ENCODE assay signal across 26 cellular contexts in genomic region chr1:165886988-165887387, GRCh38. TPM values are rescaled to one million over a fixed set of nuclear protein-coding genes. Genes with fewer than 3 reads are reported as not detected.
DNase-seq lines count a peak whose midpoint lies in the region; ATAC-seq and TF ChIP-seq lines count a peak whose summit lies in the region.
"Had no signal": no experiment of that assay in that cellular context is flagged by ENCODE, and none has a peak within 500 bp of the region (broad histone marks: within the 10 kb centered on the region; RNA-seq: fewer than 3 reads in every experiment).

No MANE protein-coding gene starts in this region.

- WGBS in trophoblast cell (ENCODE audit: extremely low coverage, insufficient coverage, insufficient read length), result no CpG with 5 or more reads among the region's 2 CpGs

- no peak overlapping the region for H2BK5ac ChIP-seq in trophoblast cell (ENCODE audit: low read depth, low read length, poor library complexity)

- H3K27me3 Mint-ChIP-seq in Calu3 (ENCODE audit: unreplicated experiment), result no peaks in the 10 kb centered on the region
- H3K27me3 Mint-ChIP-seq: activated CD4-positive, alpha-beta T cell treated with anti-CD3 and anti-CD28 coated beads for 36 hours; stimulated activated naive CD8-positive, alpha-beta T cell treated with anti-CD3 and anti-CD28 coated beads, Interleukin-15, amount 100 ng/mL, for 72 hours had no signal

- H3K23ac ChIP-seq in trophoblast cell (ENCODE audit: low read length), result no peak overlapping the region

- H3K36me3 ChIP-seq in MM.1S (replicated peaks; ENCODE audit: insufficient read depth, low read length) (no peaks in the 10 kb centered on the region), trophoblast cell (ENCODE audit: control insufficient read depth in 1 of 2, insufficient read depth in 2 of 2, low read length in 2 of 2) (peaks cover 0 to 5% of the 10 kb centered on the region in 2 experiments)
- H3K36me3 ChIP-seq: thyroid gland had no signal

- no peak overlapping the region for H2BK120ac ChIP-seq in trophoblast cell (ENCODE audit: insufficient read depth, low read length, poor library complexity)

- no peak overlapping the region for H2BK12ac ChIP-seq in trophoblast cell (ENCODE audit: low read length)

- H3K27me3 ChIP-seq in MM.1S (replicated peaks; ENCODE audit: insufficient read depth, low read length), result no peaks in the 10 kb centered on the region
- H3K27me3 ChIP-seq in trophoblast cell (ENCODE audit: insufficient read depth, low read length), result no peaks in the 10 kb centered on the region
- H3K27me3 ChIP-seq: BLaER1, heart left ventricle, thyroid gland had no signal

- intact Hi-C loops in Calu3 (cut with micrococcal nuclease; ENCODE audit: unreplicated experiment) (loop anchor here (1.0 kb wide), 1 partner anchor 58 kb away; no protein-coding TSS in a partner anchor), left ventricle myocardium superior (cut with micrococcal nuclease) (no loop called here)

- no peak overlapping the region for H4K8ac ChIP-seq in trophoblast cell (ENCODE audit: low read depth, low read length)

- H3K27ac Mint-ChIP-seq in Calu3 (ENCODE audit: unreplicated experiment), result peak overlapping the region; percentile 83
- H3K27ac Mint-ChIP-seq: activated CD4-positive, alpha-beta T cell treated with anti-CD3 and anti-CD28 coated beads for 36 hours; stimulated activated naive CD8-positive, alpha-beta T cell treated with anti-CD3 and anti-CD28 coated beads, Interleukin-15, amount 100 ng/mL, for 72 hours had no signal

- no peak for ATAC-seq in left ventricle myocardium superior
- ATAC-seq: activated CD4-positive, alpha-beta T cell treated with anti-CD3 and anti-CD28 coated beads for 36 hours; HCT116; heart left ventricle; Right ventricle myocardium inferior; stimulated activated naive CD8-positive, alpha-beta T cell treated with anti-CD3 and anti-CD28 coated beads, Interleukin-15, amount 100 ng/mL, for 72 hours had no signal

- H3K9me2 ChIP-seq in MM.1S (replicated peaks; ENCODE audit: insufficient read depth, low read length), result no peaks in the 10 kb centered on the region

- no peak overlapping the region for H4K12ac ChIP-seq in trophoblast cell (ENCODE audit: low read depth, low read length)

- no peak overlapping the region for H3K18ac ChIP-seq in trophoblast cell (ENCODE audit: low read length)

- DNase-seq in Calu3, result no peak
- DNase-seq in MM.1S, result no peak
- DNase-seq in epithelial cell of proximal tubule (ENCODE audit: low read depth), result peak; percentile 58
- no peak for DNase-seq in trophoblast cell
- no peak for DNase-seq in stimulated activated naive CD4-positive, alpha-beta T cell treated with Interleukin-2 at 50 U/mL for 16 hours (lab: John Stamatoyannopoulos, UW)
- no peak for DNase-seq in hippocampal formation (lab: John Stamatoyannopoulos, UW)
- no peak for DNase-seq in left ventricle myocardium superior
- DNase-seq: activated CD4-positive, alpha-beta T cell treated with anti-CD3 and anti-CD28 coated beads for 36 hours; activated naive CD4-positive, alpha-beta T cell treated with Interleukin-2 at 50 U/mL for 16 hours; activated T-cell treated with anti-CD3 and anti-CD28 coated beads, Interleukin-2, amount 50 U/mL, for 48 hours; COR-L47; DMS79; effector CD4-positive, alpha-beta T cell; heart left ventricle; KG1; mesendoderm; NCI-H1436; NCI-H2081 treated with DMSO at 0.1 percent for 48 hours; NCI-H226; NCI-H748 treated with DMSO at 0.1 percent for 48 hours; OCI-M1; stimulated activated naive CD8-positive, alpha-beta T cell treated with anti-CD3 and anti-CD28 coated beads, Interleukin-15, amount 100 ng/mL, for 72 hours; thyroid gland had no signal

- peaks cover 66% of the 10 kb centered on the region for H3K4me1 Mint-ChIP-seq in Calu3 (ENCODE audit: low read depth, unreplicated experiment)

- H3F3A ChIP-seq in MM.1S (ENCODE audit: insufficient read depth, low read length), result no peaks in the 10 kb centered on the region; the same call in 1 of the 2 replicates

- H3K79me2 ChIP-seq in MM.1S (ENCODE audit: low read length) (peaks cover 97% of the 10 kb centered on the region), trophoblast cell (ENCODE audit: control insufficient read depth, insufficient read depth, low read length, poor library complexity) (peaks cover 9% of the 10 kb centered on the region)

- no peak for TF ChIP-seq CTCF in Calu3 (IDR thresholded peaks at IDR 0.05; ENCODE audit: unreplicated experiment)
- TF ChIP-seq CTCF in MM.1S (IDR thresholded peaks at IDR 0.05; ENCODE audit: low read length), result no peak
- TF ChIP-seq CTCF in epithelial cell of proximal tubule (conservative IDR thresholded peaks at IDR 0.05; ENCODE audit: low read depth, low read length), result no peak

- H3K9me3 Mint-ChIP-seq in Calu3 (ENCODE audit: low read depth, unreplicated experiment), result no peaks in the 10 kb centered on the region
- H3K9me3 Mint-ChIP-seq: stimulated activated naive CD8-positive, alpha-beta T cell treated with anti-CD3 and anti-CD28 coated beads, Interleukin-15, amount 100 ng/mL, for 72 hours had no signal

- no peak overlapping the region for H3K14ac ChIP-seq in trophoblast cell (ENCODE audit: low read length)

- H3K4me1 ChIP-seq in MM.1S (ENCODE audit: low read length), result peaks cover 30% of the 10 kb centered on the region
- peaks cover 31 to 33% of the 10 kb centered on the region in 2 experiments for H3K4me1 ChIP-seq in trophoblast cell (ENCODE audit: control insufficient read depth in 1 of 2, insufficient read depth in 2 of 2, low read length in 2 of 2)

- H3K36me3 Mint-ChIP-seq in Calu3 (ENCODE audit: insufficient read depth, unreplicated experiment), result peaks cover 18% of the 10 kb centered on the region

- peak overlapping the region; percentile 34 for H3K4ac ChIP-seq in trophoblast cell (ENCODE audit: low read depth, low read length)

- 0 out of 2 replicates have a peak overlapping the region, but pooled peaks have one; percentile 2 for H3K4me2 ChIP-seq in MM.1S (ENCODE audit: low read depth, low read length)
- H3K4me2 ChIP-seq in trophoblast cell (ENCODE audit: low read length), result no peak overlapping the region
- H3K4me2 ChIP-seq: BLaER1 had no signal

- H4K91ac ChIP-seq in trophoblast cell (ENCODE audit: low read depth, low read length), result no peak overlapping the region

- peak overlapping the region; percentile 51 for H3K4me3 Mint-ChIP-seq in Calu3 (ENCODE audit: low read depth, unreplicated experiment)
- H3K4me3 Mint-ChIP-seq: activated CD4-positive, alpha-beta T cell treated with anti-CD3 and anti-CD28 coated beads for 36 hours; stimulated activated naive CD8-positive, alpha-beta T cell treated with anti-CD3 and anti-CD28 coated beads, Interleukin-15, amount 100 ng/mL, for 72 hours had no signal

- peaks cover 16% of the 10 kb centered on the region for H3K79me1 ChIP-seq in trophoblast cell (ENCODE audit: low read length)

- BruUV-seq in Calu3 (replicated peaks; lab: Mats Ljungman, UMichigan), result no TSS peak

- no peak overlapping the region for H2AFZ ChIP-seq in MM.1S (ENCODE audit: low read length)
- H2AFZ ChIP-seq in trophoblast cell (ENCODE audit: insufficient read depth, low read length, poor library complexity), result no peak overlapping the region

- no peak overlapping the region for H2AK5ac ChIP-seq in trophoblast cell (ENCODE audit: low read length)

- peaks cover 40% of the 10 kb centered on the region for H4K20me1 ChIP-seq in MM.1S (ENCODE audit: insufficient read depth, low read length)

- H3K9ac ChIP-seq in MM.1S (ENCODE audit: low read length), result no peak overlapping the region
- no peak overlapping the region for H3K9ac ChIP-seq in trophoblast cell (ENCODE audit: low read length)
- H3K9ac ChIP-seq: BLaER1 had no signal

- no peak overlapping the region for H3K27ac ChIP-seq in MM.1S (ENCODE audit: low read length)
- H3K27ac ChIP-seq in trophoblast cell (ENCODE audit: low read depth, low read length), result no peak overlapping the region
- H3K27ac ChIP-seq: BLaER1, heart left ventricle had no signal

- CTCF ChIA-PET in Calu3 (lab: Charles Lee), result no interaction called here

- H3K4me3 ChIP-seq in MM.1S (ENCODE audit: low read length), result no peak overlapping the region
- no peak overlapping the region for H3K4me3 ChIP-seq in epithelial cell of proximal tubule (ENCODE audit: low read depth, low read length)
- H3K4me3 ChIP-seq in trophoblast cell (ENCODE audit: low read depth, low read length), result no peak overlapping the region
- H3K4me3 ChIP-seq: BLaER1, heart left ventricle, thyroid gland had no signal

- H3K9me3 ChIP-seq in MM.1S (replicated peaks; ENCODE audit: insufficient read depth, low read length) (no peaks in the 10 kb centered on the region), trophoblast cell (ENCODE audit: insufficient read depth, low read depth, low read length) (no peaks in the 10 kb centered on the region)
- H3K9me3 ChIP-seq: BLaER1, heart left ventricle, thyroid gland had no signal

RNA-seq across cellular contexts. Expression of gene UCK2, which starts 59.6 kb away (rescaled TPM):
- total RNA-seq in Calu3 (2022), result 106 and 109 TPM in 2 replicates
- 62.4 and 126 TPM in 2 replicates for total RNA-seq in epithelial cell of proximal tubule
- 77.1 and 81.6 TPM in 2 replicates for polyA plus RNA-seq in trophoblast cell (2013)
- total RNA-seq in left ventricle myocardium superior, result 5.9 TPM
